ENCODE assay signal across 9 cellular contexts in genomic region chr13:51534075-51534817, GRCh38. TPM values are rescaled to one million over a fixed set of nuclear protein-coding genes. Genes with fewer than 3 reads are reported as not detected.
A peak's percentile ranks its signal among the peaks of the same experiment; 100 is the strongest.
DNase-seq lines count a peak whose midpoint lies in the region; ATAC-seq and TF ChIP-seq lines count a peak whose summit lies in the region.
"Had no signal": no experiment of that assay in that cellular context is flagged by ENCODE, and none has a peak within 500 bp of the region (broad histone marks: within the 10 kb centered on the region; RNA-seq: fewer than 3 reads in every experiment).

No MANE protein-coding gene starts in this region.

- no peaks in the 10 kb centered on the region for H3K36me3 ChIP-seq in left lung

- peak; percentile 56 for ATAC-seq in HG02852 (IDR thresholded peaks at IDR 0.05; ENCODE audit: unreplicated experiment)
- peak; percentile 71 for ATAC-seq in left lung

- H3K4me1 ChIP-seq in left lung: peaks cover 0 to 26% of the 10 kb centered on the region in 2 donors

- DNase-seq in A172 (ENCODE audit: low spot score) (peak; percentile 43), activated T-cell treated with anti-CD3 and anti-CD28 coated beads for 4 hours (peak; percentile 11), left lung (peak; percentile 68 to 78), NCI-H146 treated with DMSO at 0.1 percent for 48 hours (lab: John Stamatoyannopoulos, UW; ENCODE audit: unreplicated experiment) (no peak), NCI-H774 (lab: John Stamatoyannopoulos, UW) (no peak), amniotic stem cell (lab: John Stamatoyannopoulos, UW) (no peak), iPS-NIHi7 (ENCODE audit: extremely low spot score) (no peak)
- DNase-seq: activated CD4-positive, CD25-positive, alpha-beta regulatory T cell had no signal

- H3K9me3 ChIP-seq in left lung: no peaks in the 10 kb centered on the region

- intact Hi-C loops in left lung (cut with DNase I): no loop called here

- no peak overlapping the region for H3K4me3 ChIP-seq in left lung

- H3K27ac ChIP-seq in left lung: peak overlapping the region in 1 of 2 donors; percentile 74

- TF ChIP-seq CTCF in left lung (IDR thresholded peaks at IDR 0.05): no peak

- no peaks in the 10 kb centered on the region for H3K27me3 ChIP-seq in left lung

RNA-seq across cellular contexts. Expression of gene WDFY2, which starts 50.0 kb away (rescaled TPM):
- total RNA-seq in A172 (2014; rRNA removed; shearing (Covaris generic)): 1.5 and 2.5 TPM in 2 replicates
- 10 to 100 TPM in 1 of 2 donors, 1 to 10 TPM in 1; 9.7 to 15.4 TPM for total RNA-seq in left lung

Comparison
In these comparisons a context has a peak if more than half of its experiments do, and no peak if none do; other contexts are left out.
1. DNase-seq: peak in A172 (single experiment), activated T-cell treated with anti-CD3 and anti-CD28 coated beads for 4 hours (single experiment) and left lung (2 of 2); none in NCI-H146 treated with DMSO at 0.1 percent for 48 hours (single experiment), NCI-H774 (single experiment), amniotic stem cell (single experiment) and iPS-NIHi7 (single experiment).